20 cellular contexts compared by ENCODE assay signal in the genomic region with DNA sequence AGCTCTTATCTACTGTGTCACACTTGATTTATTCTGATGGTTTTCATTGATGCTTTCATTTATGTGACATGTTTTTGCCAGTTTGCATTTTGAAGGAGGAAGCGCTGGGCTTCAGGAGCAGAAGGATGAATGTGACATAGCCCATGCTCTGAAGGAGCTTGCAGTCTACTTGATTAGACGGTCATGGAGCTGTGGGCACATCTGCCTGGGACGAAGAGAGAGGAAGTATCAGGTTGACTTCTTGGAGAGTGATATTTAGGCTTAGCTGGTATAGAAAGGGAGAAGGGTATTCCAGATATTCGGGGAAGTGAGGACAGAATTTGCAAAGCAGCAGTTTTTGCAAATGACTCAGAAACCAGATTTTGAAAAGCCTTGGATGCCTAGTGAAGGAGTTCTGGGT.
"Had no signal": no experiment of that assay in that cellular context is flagged by ENCODE, and none has a peak within 500 bp of the region (broad histone marks: within the 10 kb centered on the region; RNA-seq: fewer than 3 reads in every experiment).

No MANE protein-coding gene starts in this region.

- H3K9ac ChIP-seq: KMS-11 had no signal

- H3K27ac Mint-ChIP-seq: activated CD8-positive, alpha-beta T cell treated with anti-CD3 and anti-CD28 coated beads, Interleukin-2, amount 10 ng/mL, durations not matched to agents 7 days and 5 days; activated naive CD4-positive, alpha-beta T cell treated with anti-CD3 and anti-CD28 coated beads, Interleukin-2, amount 50 U/mL, for 24 hours; brain; T-helper 1 cell treated with Interleukin-12 subunit alpha and Interleukin-12 subunit beta and Interleukin-4 antibody, amounts not matched to agents 30 μg/mL and 1 μg/mL, for 36 hours had no signal

- H3K4me3 Mint-ChIP-seq: activated CD8-positive, alpha-beta T cell treated with anti-CD3 and anti-CD28 coated beads, Interleukin-2, amount 10 ng/mL, durations not matched to agents 7 days and 5 days; activated naive CD4-positive, alpha-beta T cell treated with anti-CD3 and anti-CD28 coated beads, Interleukin-2, amount 50 U/mL, for 24 hours; brain; central memory CD8-positive, alpha-beta T cell; T-helper 1 cell treated with Interleukin-12 subunit alpha and Interleukin-12 subunit beta and Interleukin-4 antibody, amounts not matched to agents 30 μg/mL and 1 μg/mL, for 36 hours had no signal

- H3K27ac ChIP-seq: KMS-11 had no signal

- H3K9me3 Mint-ChIP-seq: activated naive CD4-positive, alpha-beta T cell treated with anti-CD3 and anti-CD28 coated beads, Interleukin-2, amount 50 U/mL, for 24 hours; brain; T-helper 1 cell treated with Interleukin-12 subunit alpha and Interleukin-12 subunit beta and Interleukin-4 antibody, amounts not matched to agents 30 μg/mL and 1 μg/mL, for 36 hours had no signal

- H3K36me3 Mint-ChIP-seq: activated naive CD4-positive, alpha-beta T cell treated with anti-CD3 and anti-CD28 coated beads, Interleukin-2, amount 50 U/mL, for 24 hours; brain had no signal

- H3K27me3 Mint-ChIP-seq: activated naive CD4-positive, alpha-beta T cell treated with anti-CD3 and anti-CD28 coated beads, Interleukin-2, amount 50 U/mL, for 24 hours; brain; central memory CD8-positive, alpha-beta T cell had no signal

- DNase-seq: activated CD4-positive, alpha-beta T cell treated with anti-CD3 and anti-CD28 coated beads for 48 hours; activated CD4-positive, alpha-beta T cell treated with anti-CD3 and anti-CD28 coated beads, Interleukin-2, amount 50 U/mL, for 4 hours; activated CD4-positive, CD25-positive, alpha-beta regulatory T cell treated with anti-CD3 and anti-CD28 coated beads, Interleukin-2, amount 50 U/mL, for 72 hours; activated CD8-positive, alpha-beta memory T cell treated with anti-CD3 and anti-CD28 coated beads, Interleukin-2, amount 50 U/mL, for 48 hours; activated CD8-positive, alpha-beta T cell treated with anti-CD3 and anti-CD28 coated beads, Interleukin-2, amount 10 ng/mL, durations not matched to agents 7 days and 5 days; activated effector memory CD4-positive, alpha-beta T cell treated with Interleukin-2 at 50 U/mL for 16 hours; activated naive CD4-positive, alpha-beta T cell; activated T-cell treated with anti-CD3 and anti-CD28 coated beads, Interleukin-2, amount 50 U/mL, for 1 hour; amygdala; NCI-H1092; NCI-H1417; NCI-H1930; NCI-H524; PC-3; SHP77 treated with DMSO at 0.1 percent for 48 hours had no signal

- H3K4me1 Mint-ChIP-seq: activated naive CD4-positive, alpha-beta T cell treated with anti-CD3 and anti-CD28 coated beads, Interleukin-2, amount 50 U/mL, for 24 hours; central memory CD8-positive, alpha-beta T cell had no signal

- ATAC-seq: activated CD8-positive, alpha-beta T cell treated with anti-CD3 and anti-CD28 coated beads, Interleukin-2, amount 10 ng/mL, durations not matched to agents 7 days and 5 days; PC-3 had no signal

- H3K4me2 ChIP-seq: KMS-11 had no signal
